21 cellular contexts compared by ENCODE assay signal in genomic region chr17:44610871-44611270, GRCh38. TPM values are rescaled to one million over a fixed set of nuclear protein-coding genes. Genes with fewer than 3 reads are reported as not detected.
DNase-seq lines count a peak whose midpoint lies in the region; ATAC-seq, FAIRE-seq and TF ChIP-seq lines count a peak whose summit lies in the region.
"Had no signal": no experiment of that assay in that cellular context is flagged by ENCODE, and none has a peak within 500 bp of the region (broad histone marks: within the 10 kb centered on the region; RNA-seq: fewer than 3 reads in every experiment).

No MANE protein-coding gene starts in this region.

- H3K27me3 ChIP-seq in endothelial cell of umbilical vein (ENCODE audit: control insufficient read depth in 2 of 2, insufficient read depth in 2 of 2, low read length in 2 of 2) (peaks cover 0 to 3% of the 10 kb centered on the region in 2 experiments), neural progenitor cell (no peaks in the 10 kb centered on the region)
- H3K27me3 ChIP-seq: stomach had no signal

- no peaks in the 10 kb centered on the region for H3K9me1 ChIP-seq in endothelial cell of umbilical vein (replicated peaks; ENCODE audit: control insufficient read depth, extremely low read depth, insufficient read depth, low read length)

- H3K4me2 ChIP-seq in endothelial cell of umbilical vein (ENCODE audit: insufficient read depth, low read length) (no peak overlapping the region), neural progenitor cell (no peak overlapping the region)

- no peaks in the 10 kb centered on the region for H3F3A ChIP-seq in neural progenitor cell (ENCODE audit: low read depth)

- H3K36me3 Mint-ChIP-seq in neural progenitor cell, result no peaks in the 10 kb centered on the region
- H3K36me3 Mint-ChIP-seq: CD4-positive, CD25-positive, alpha-beta regulatory T cell had no signal

- no peaks in the 10 kb centered on the region for H3K9me3 Mint-ChIP-seq in neural progenitor cell
- H3K9me3 Mint-ChIP-seq: activated CD4-positive, alpha-beta T cell treated with anti-CD3 and anti-CD28 coated beads, Interleukin-2, amount 10 ng/mL, durations not matched to agents 24 days and 14 days; activated naive CD8-positive, alpha-beta T cell treated with anti-CD3 and anti-CD28 coated beads, Interleukin-2, amount 50 U/mL, for 24 hours; activated T-cell treated with anti-CD3 and anti-CD28 coated beads, Interleukin-2, amount 50 U/mL, for 24 hours had no signal

- CTCF ChIA-PET in endothelial cell of umbilical vein (lab: Charles Lee), result interaction anchor here (0.8 to 3.4 kb wide), 10 partner anchors 9 to 87 kb away, joined by 3 to 18 read pairs (median 4); partner anchors contain the start of gene FZD2

- intact Hi-C loops in endothelial cell of umbilical vein (cut with micrococcal nuclease), result no loop called here

- ATAC-seq in HG02981 (IDR thresholded peaks at IDR 0.05; ENCODE audit: unreplicated experiment) (no peak), HG02759 (IDR thresholded peaks at IDR 0.05; ENCODE audit: unreplicated experiment) (no peak), HG03175 (IDR thresholded peaks at IDR 0.05; ENCODE audit: unreplicated experiment) (no peak)
- ATAC-seq: activated naive CD8-positive, alpha-beta T cell treated with anti-CD3 and anti-CD28 coated beads, Interleukin-2, amount 50 U/mL, for 24 hours; GM12878 had no signal

- peak; percentile 29 for DNase-seq in ELF-1 (ENCODE audit: low read depth, low spot score)
- DNase-seq in MV-4-11 (lab: John Stamatoyannopoulos, UW), result peak; percentile 70
- DNase-seq in endothelial cell of umbilical vein (ENCODE audit: low read depth, low spot score), result peak; percentile 91
- DNase-seq in neural progenitor cell (ENCODE audit: low spot score), result no peak
- DNase-seq: activated CD4-positive, alpha-beta T cell treated with anti-CD3 and anti-CD28 coated beads, Interleukin-2, amount 10 ng/mL, durations not matched to agents 24 days and 14 days; activated naive CD8-positive, alpha-beta T cell treated with anti-CD3 and anti-CD28 coated beads, Interleukin-2, amount 50 U/mL, for 24 hours; activated T-cell treated with anti-CD3 and anti-CD28 coated beads, Interleukin-2, amount 50 U/mL, for 24 hours; CD4-positive, CD25-positive, alpha-beta regulatory T cell; hippocampal formation; NCI-H2081; NCI-H69; stimulated activated CD4-positive, alpha-beta T cell treated with anti-CD3 and anti-CD28 coated beads, Interleukin-12 subunit alpha, Interleukin-12 subunit beta, amount 100 ng/mL, for 4 hours; stomach had no signal

- dilution Hi-C loops in endothelial cell of umbilical vein (cut with MboI; ENCODE audit: extremely low pct_ligation_motif_present, low sequenced_read_pairs), result no loop called here

- H3K27me3 Mint-ChIP-seq in neural progenitor cell (ENCODE audit: insufficient read depth, low read depth), result peaks cover 14% of the 10 kb centered on the region

- no peak overlapping the region for H3K27ac Mint-ChIP-seq in neural progenitor cell
- H3K27ac Mint-ChIP-seq: activated CD4-positive, alpha-beta T cell treated with anti-CD3 and anti-CD28 coated beads, Interleukin-2, amount 10 ng/mL, durations not matched to agents 24 days and 14 days; activated naive CD8-positive, alpha-beta T cell treated with anti-CD3 and anti-CD28 coated beads, Interleukin-2, amount 50 U/mL, for 24 hours; activated T-cell treated with anti-CD3 and anti-CD28 coated beads, Interleukin-2, amount 50 U/mL, for 24 hours; CD4-positive, CD25-positive, alpha-beta regulatory T cell had no signal

- FAIRE-seq in endothelial cell of umbilical vein (lab: Jason Lieb, UNC), result no peak
- FAIRE-seq: GM12878, urothelium cell line had no signal

- no peaks in the 10 kb centered on the region for H3K36me3 ChIP-seq in endothelial cell of umbilical vein (ENCODE audit: control insufficient read depth in 2 of 2, extremely low read depth in 1 of 2, insufficient read depth in 2 of 2, low read length in 2 of 2)
- H3K36me3 ChIP-seq in neural progenitor cell, result no peaks in the 10 kb centered on the region
- H3K36me3 ChIP-seq: prostate gland, stomach had no signal

- H3K9me3 ChIP-seq in endothelial cell of umbilical vein (replicated peaks; ENCODE audit: control insufficient read depth, insufficient read depth, low read length) (no peaks in the 10 kb centered on the region), neural progenitor cell (ENCODE audit: low read depth) (no peaks in the 10 kb centered on the region)
- H3K9me3 ChIP-seq: prostate gland, stomach had no signal

- H3K79me2 ChIP-seq in endothelial cell of umbilical vein (ENCODE audit: control insufficient read depth, insufficient read depth, low read length) (no peaks in the 10 kb centered on the region), neural progenitor cell (ENCODE audit: low read depth) (no peaks in the 10 kb centered on the region)

- H3K27ac ChIP-seq in endothelial cell of umbilical vein (ENCODE audit: insufficient read depth, low read depth, low read length), result no peak overlapping the region
- no peak overlapping the region for H3K27ac ChIP-seq in neural progenitor cell
- H3K27ac ChIP-seq: prostate gland, RWPE1, stomach had no signal

- no peak overlapping the region for H2AFZ ChIP-seq in endothelial cell of umbilical vein (ENCODE audit: low read depth, low read length)
- peak overlapping the region; percentile 18 for H2AFZ ChIP-seq in neural progenitor cell (replicated peaks)

- H3K9ac ChIP-seq in endothelial cell of umbilical vein (replicated peaks; ENCODE audit: extremely low read depth, insufficient read depth, low read length) (no peak overlapping the region), neural progenitor cell (no peak overlapping the region)

- no peak overlapping the region for H3K4me3 Mint-ChIP-seq in neural progenitor cell
- H3K4me3 Mint-ChIP-seq: activated CD4-positive, alpha-beta T cell treated with anti-CD3 and anti-CD28 coated beads, Interleukin-2, amount 10 ng/mL, durations not matched to agents 24 days and 14 days; activated naive CD8-positive, alpha-beta T cell treated with anti-CD3 and anti-CD28 coated beads, Interleukin-2, amount 50 U/mL, for 24 hours; activated T-cell treated with anti-CD3 and anti-CD28 coated beads, Interleukin-2, amount 50 U/mL, for 24 hours; CD4-positive, CD25-positive, alpha-beta regulatory T cell had no signal

- TF ChIP-seq CTCF in endothelial cell of umbilical vein (IDR thresholded peaks at IDR 0.05; ENCODE audit: extremely low read depth in 1 of 2, insufficient read depth in 1 of 2, low read depth in 1 of 2, low read length in 2 of 2) (no peak), neural progenitor cell (IDR thresholded peaks at IDR 0.05) (no peak)

- POLR2A ChIA-PET in endothelial cell of umbilical vein (lab: Charles Lee), result no interaction called here

- H3K4me1 Mint-ChIP-seq in neural progenitor cell, result peaks cover 16% of the 10 kb centered on the region
- H3K4me1 Mint-ChIP-seq: activated CD4-positive, alpha-beta T cell treated with anti-CD3 and anti-CD28 coated beads, Interleukin-2, amount 10 ng/mL, durations not matched to agents 24 days and 14 days; CD4-positive, CD25-positive, alpha-beta regulatory T cell had no signal

- no TSS peak for BruUV-seq in endothelial cell of umbilical vein (replicated peaks; lab: Mats Ljungman, UMichigan)

- H4K20me1 ChIP-seq in endothelial cell of umbilical vein (replicated peaks; ENCODE audit: control insufficient read depth, extremely low read depth, insufficient read depth, low read length) (no peaks in the 10 kb centered on the region), neural progenitor cell (ENCODE audit: low read depth) (no peaks in the 10 kb centered on the region)

- H3K4me1 ChIP-seq in endothelial cell of umbilical vein (ENCODE audit: control insufficient read depth, extremely low read depth, insufficient read depth, low read length) (no peaks in the 10 kb centered on the region), neural progenitor cell (peaks cover 18% of the 10 kb centered on the region)
- H3K4me1 ChIP-seq: prostate gland had no signal

- no peak overlapping the region for H3K4me3 ChIP-seq in endothelial cell of umbilical vein (replicated peaks in 1 of 3; ENCODE audit: insufficient read depth in 1 of 3, low read depth in 1 of 3, low read length in 3 of 3)
- H3K4me3 ChIP-seq in neural progenitor cell, result no peak overlapping the region
- H3K4me3 ChIP-seq: GM12878, prostate gland, stomach had no signal

- TF ChIP-seq POLR2A in endothelial cell of umbilical vein (IDR thresholded peaks at IDR 0.05; ENCODE audit: low read depth, low read length), result no peak

TF ChIP-seq in endothelial cell of umbilical vein, 7 proteins besides CTCF, POLR2A, EP300 and RAD21 (continues in another document):
- TF ChIP-seq GATA2 (IDR thresholded peaks at IDR 0.05; ENCODE audit: insufficient read depth, insufficient read length, low read depth, low read length), result no peak
- no peak for TF ChIP-seq MAX (IDR thresholded peaks at IDR 0.05; ENCODE audit: insufficient read depth, insufficient read length)
- no peak for TF ChIP-seq FOS (IDR thresholded peaks at IDR 0.05; ENCODE audit: borderline replicate concordance, insufficient read depth, low read length)
- no peak for TF ChIP-seq JUN (IDR thresholded peaks at IDR 0.05; ENCODE audit: borderline replicate concordance, insufficient read depth, insufficient read length, low read depth)

RNA-seq across cellular contexts. Expression of gene MEIOC, which starts 45.4 kb away (rescaled TPM):
- total RNA-seq in endothelial cell of umbilical vein, result 0.46 TPM in 1 of 2 replicates, not detected in the other
- 0.08 and 0.19 TPM in 2 replicates for polyA plus RNA-seq in endothelial cell of umbilical vein
- polyA plus RNA-seq in endothelial cell of umbilical vein (2011; cell fraction: cytosol; rRNA removed), result 0.11 and 0.19 TPM in 2 replicates
- polyA plus RNA-seq in endothelial cell of umbilical vein (2011; cell fraction: nucleus; rRNA removed), result 0.15 and 0.32 TPM in 2 replicates
- 0.40 and 0.78 TPM in 2 replicates for polyA plus RNA-seq in endothelial cell of umbilical vein (2012)
- polyA minus RNA-seq in endothelial cell of umbilical vein, result 0.17 TPM in 1 of 2 replicates, not detected in the other
- polyA minus RNA-seq in endothelial cell of umbilical vein (2011; cell fraction: cytosol; rRNA and poly(A)+ RNA removed), result not detected
- 0.67 TPM in 1 of 2 replicates, not detected in the other for polyA minus RNA-seq in endothelial cell of umbilical vein (2011; cell fraction: nucleus; rRNA and poly(A)+ RNA removed)
- 15.1 and 22.0 TPM in 2 replicates for total RNA-seq in neural progenitor cell (ENCODE audit: low replicate concordance)
- total RNA-seq: CD4-positive, CD25-positive, alpha-beta regulatory T cell; cerebellum; stomach had no signal

RNA-seq across cellular contexts. Expression of gene FZD2, which starts 53.6 kb away (rescaled TPM):
- total RNA-seq in endothelial cell of umbilical vein, result 4.4 and 5.8 TPM in 2 replicates
- polyA plus RNA-seq in endothelial cell of umbilical vein, result 14.0 and 18.2 TPM in 2 replicates
- polyA plus RNA-seq in endothelial cell of umbilical vein (2011; cell fraction: cytosol; rRNA removed), result 4.5 and 6.0 TPM in 2 replicates
- 2.4 and 3.5 TPM in 2 replicates for polyA plus RNA-seq in endothelial cell of umbilical vein (2011; cell fraction: nucleus; rRNA removed)
- 3.1 and 4.9 TPM in 2 replicates for polyA plus RNA-seq in endothelial cell of umbilical vein (2012)
- polyA minus RNA-seq in endothelial cell of umbilical vein, result 8.4 and 11.1 TPM in 2 replicates
- polyA minus RNA-seq in endothelial cell of umbilical vein (2011; cell fraction: cytosol; rRNA and poly(A)+ RNA removed), result 17.3 TPM
- 2.1 and 3.4 TPM in 2 replicates for polyA minus RNA-seq in endothelial cell of umbilical vein (2011; cell fraction: nucleus; rRNA and poly(A)+ RNA removed)
- 56.6 and 188 TPM in 2 replicates for total RNA-seq in neural progenitor cell (ENCODE audit: low replicate concordance)
- total RNA-seq: activated CD4-positive, alpha-beta T cell treated with anti-CD3 and anti-CD28 coated beads, Interleukin-2, amount 10 ng/mL, durations not matched to agents 24 days and 14 days; CD4-positive, CD25-positive, alpha-beta regulatory T cell had no signal
- polyA plus RNA-seq: CD4-positive, CD25-positive, alpha-beta regulatory T cell had no signal

Comparison
In these comparisons a context has a peak if more than half of its experiments do, and no peak if none do; other contexts are left out.
1. RNA of gene MEIOC, which starts 45.4 kb away (total RNA-seq): 15.1 to 22.0 TPM in neural progenitor cell; 0.46 TPM in endothelial cell of umbilical vein; every median in the first group is over 10 times any median in the second.